20 cellular contexts compared by ENCODE assay signal in genomic region chr6:136591617-136592016, GRCh38.
"Had no signal": no experiment of that assay in that cellular context is flagged by ENCODE, and none has a peak within 500 bp of the region (broad histone marks: within the 10 kb centered on the region; RNA-seq: fewer than 3 reads in every experiment).

No MANE protein-coding gene starts in this region.

- DNase-seq: Karpas-422, KG1, MG63, NCI-H1092, NCI-H1105 treated with DMSO at 0.1 percent for 48 hours, NCI-H1417 treated with DMSO at 0.1 percent for 48 hours, NCI-H146, NCI-H1694 treated with DMSO at 0.1 percent for 48 hours, NCI-H1930, NCI-H2081, NCI-H2107, NCI-H2227 treated with DMSO at 0.1 percent for 48 hours, NCI-H524, NCI-H526 treated with DMSO at 0.1 percent for 48 hours, NCI-H748 treated with DMSO at 0.1 percent for 48 hours, Right ventricle myocardium superior, RPMI8226, SIG-M5 had no signal

- H3K27ac ChIP-seq: SJSA1, SK-N-MC had no signal

- H3K4me3 ChIP-seq: MG63, SJSA1, SK-N-MC had no signal

- H3K27me3 ChIP-seq: MG63, SJSA1 had no signal

- H3K9me3 ChIP-seq: MG63, SJSA1 had no signal
